Comparison of ENCODE assay signal across 11 cellular contexts in the genomic region with DNA sequence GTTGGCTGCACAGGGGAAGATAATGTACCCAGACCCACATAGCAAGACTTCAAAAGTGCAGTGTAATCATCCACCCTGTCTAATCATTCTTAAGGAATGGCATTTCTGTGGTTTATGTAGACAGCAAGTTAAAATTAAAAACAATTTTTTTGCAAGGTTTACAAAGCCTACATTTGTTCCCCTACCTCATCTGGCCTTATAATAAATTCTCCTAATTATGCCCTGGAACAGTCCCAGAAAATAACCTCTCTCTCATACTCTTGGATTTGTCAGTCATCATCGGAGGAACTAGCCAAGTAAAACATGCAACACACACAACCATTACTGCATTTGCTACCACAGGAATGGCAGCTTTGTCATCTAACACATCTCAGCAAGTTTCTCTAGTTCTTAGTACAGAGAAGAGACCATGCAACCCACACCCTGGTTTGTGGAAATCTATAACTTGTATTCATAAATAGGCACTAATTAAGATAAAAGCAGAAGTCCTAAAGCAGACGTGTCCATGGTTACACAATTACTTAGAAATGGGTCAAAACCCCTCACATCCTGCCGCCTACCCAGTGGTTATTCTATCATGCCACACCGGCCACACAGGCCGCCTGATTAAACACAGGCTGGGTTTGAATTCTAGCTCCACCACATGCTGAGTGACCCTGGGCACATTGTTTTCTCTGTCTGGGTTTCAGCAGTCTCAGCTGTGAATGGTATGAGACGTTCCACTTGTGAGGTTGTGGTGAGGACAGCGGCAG. TPM values are rescaled to one million over a fixed set of nuclear protein-coding genes. Genes with fewer than 3 reads are reported as not detected.
DNase-seq lines count a peak whose midpoint lies in the region; ATAC-seq and TF ChIP-seq lines count a peak whose summit lies in the region.
"Had no signal": no experiment of that assay in that cellular context is flagged by ENCODE, and none has a peak within 500 bp of the region (broad histone marks: within the 10 kb centered on the region; RNA-seq: fewer than 3 reads in every experiment).

No MANE protein-coding gene starts in this region.

- no peaks in the 10 kb centered on the region for H3K36me3 ChIP-seq in kidney epithelial cell (ENCODE audit: control insufficient read depth, insufficient read depth, low read length)

- no peak overlapping the region for H3K4me3 ChIP-seq in kidney epithelial cell (ENCODE audit: low read depth, low read length)

- DNase-seq in G401 (ENCODE audit: low spot score): peak; percentile 47
- peak; percentile 62 for DNase-seq in SW480 (ENCODE audit: low spot score)
- peak; percentile 75 for DNase-seq in kidney epithelial cell (ENCODE audit: low read depth)
- DNase-seq in C1 segment of cervical spinal cord (lab: John Stamatoyannopoulos, UW): no peak
- no peak for DNase-seq in GOT3 (lab: John Stamatoyannopoulos, UW)
- DNase-seq in cerebellum (ENCODE audit: low spot score): no peak
- DNase-seq: activated CD4-positive, alpha-beta memory T cell treated with anti-CD3 and anti-CD28 coated beads for 36 hours; glutamatergic neuron; stimulated activated CD4-positive, alpha-beta T cell treated with anti-CD3 and anti-CD28 coated beads, Interleukin-15, amount 100 ng/mL, for 24 hours had no signal

- ATAC-seq in HG02981 (IDR thresholded peaks at IDR 0.05; ENCODE audit: unreplicated experiment) (peak; percentile 71), HG02870 (IDR thresholded peaks at IDR 0.05; ENCODE audit: unreplicated experiment) (no peak)

- H3K27me3 ChIP-seq in kidney epithelial cell (ENCODE audit: control insufficient read depth, insufficient read depth, low read length): no peaks in the 10 kb centered on the region

- in situ Hi-C loops in G401 (cut with HindIII; ENCODE audit: low sequenced_read_pairs): no loop called here

- no peak for TF ChIP-seq CTCF in kidney epithelial cell (IDR thresholded peaks at IDR 0.05; ENCODE audit: insufficient read depth, low read length, poor library complexity, severe bottlenecking)

RNA-seq across cellular contexts. Expression of a gene that starts 19.0 kb away (rescaled TPM):
- total RNA-seq in G401 (2014; rRNA removed; shearing (Covaris generic)): 1.5 and 2.1 TPM in 2 replicates
- total RNA-seq in kidney epithelial cell (41.9 and 51.9 TPM in 2 replicates), cerebellum (112 TPM)

Comparison
In these comparisons a context has a peak if more than half of its experiments do, and no peak if none do; other contexts are left out.
1. DNase-seq: peak in G401 (single experiment), SW480 (single experiment) and kidney epithelial cell (single experiment); none in C1 segment of cervical spinal cord (0 of 14), GOT3 (single experiment) and cerebellum (single experiment).
2. RNA of a gene that starts 19.0 kb away (total RNA-seq): 112 TPM in cerebellum (single experiment) and 41.9 to 51.9 TPM in kidney epithelial cell; 1.5 to 2.1 TPM in G401; every median in the first group is over 10 times any median in the second.